ENCODE assay signal across 18 cellular contexts in genomic region chr4:138449938-138450337, GRCh38.
"Had no signal": no experiment of that assay in that cellular context is flagged by ENCODE, and none has a peak within 500 bp of the region (broad histone marks: within the 10 kb centered on the region; RNA-seq: fewer than 3 reads in every experiment).

No MANE protein-coding gene starts in this region.

- H3K27me3 ChIP-seq: adrenal gland, body of pancreas, gastrocnemius medialis, heart left ventricle, left lung, pancreas had no signal

- H3K36me3 ChIP-seq: adrenal gland, gastrocnemius medialis, heart left ventricle, left lung, pancreas had no signal

- H3K9me3 ChIP-seq: adrenal gland, body of pancreas, gastrocnemius medialis, heart left ventricle, left lung, pancreas had no signal

- ATAC-seq: body of pancreas; gastrocnemius medialis; heart left ventricle; left lung; naive thymus-derived CD4-positive, alpha-beta T cell; pancreas; stimulated activated memory B cell treated with anti-CD40 and anti-IgM and Interleukin-4, amounts not matched to agents 10 μg/mL and 1 μg/mL and 100 μg/mL, for 72 hours; WTC11 had no signal

- H3K4me3 ChIP-seq: adrenal gland, body of pancreas, gastrocnemius medialis, heart left ventricle, left lung, pancreas had no signal

- H3K27ac ChIP-seq: adrenal gland, body of pancreas, gastrocnemius medialis, heart left ventricle, pancreas had no signal

- DNase-seq: activated CD4-positive, alpha-beta memory T cell treated with anti-CD3 and anti-CD28 coated beads, Interleukin-2, amount 10 ng/mL, durations not matched to agents 7 days and 5 days; activated CD4-positive, alpha-beta T cell treated with anti-CD3 and anti-CD28 coated beads for 4 hours; activated naive CD4-positive, alpha-beta T cell treated with anti-CD3 and anti-CD28 coated beads, Interleukin-2, amount 10 ng/mL, durations not matched to agents 7 days and 5 days; activated T-cell treated with anti-CD3 and anti-CD28 coated beads, Interleukin-2, amount 50 U/mL, for 24 hours; adrenal gland; body of pancreas; central memory CD4-positive, alpha-beta T cell; cortex of kidney; effector CD8-positive, alpha-beta T cell; gastrocnemius medialis; heart left ventricle; left lung; naive thymus-derived CD4-positive, alpha-beta T cell; pancreas; stimulated activated CD4-positive, alpha-beta T cell treated with anti-CD3 and anti-CD28 coated beads, Interleukin-2, amount 100 ng/mL, for 48 hours had no signal

- H3K4me1 ChIP-seq: adrenal gland, body of pancreas, gastrocnemius medialis, pancreas had no signal

- FAIRE-seq: pancreas, TTC549 had no signal
